Comparison of ENCODE assay signal across 8 cellular contexts in the genomic region with DNA sequence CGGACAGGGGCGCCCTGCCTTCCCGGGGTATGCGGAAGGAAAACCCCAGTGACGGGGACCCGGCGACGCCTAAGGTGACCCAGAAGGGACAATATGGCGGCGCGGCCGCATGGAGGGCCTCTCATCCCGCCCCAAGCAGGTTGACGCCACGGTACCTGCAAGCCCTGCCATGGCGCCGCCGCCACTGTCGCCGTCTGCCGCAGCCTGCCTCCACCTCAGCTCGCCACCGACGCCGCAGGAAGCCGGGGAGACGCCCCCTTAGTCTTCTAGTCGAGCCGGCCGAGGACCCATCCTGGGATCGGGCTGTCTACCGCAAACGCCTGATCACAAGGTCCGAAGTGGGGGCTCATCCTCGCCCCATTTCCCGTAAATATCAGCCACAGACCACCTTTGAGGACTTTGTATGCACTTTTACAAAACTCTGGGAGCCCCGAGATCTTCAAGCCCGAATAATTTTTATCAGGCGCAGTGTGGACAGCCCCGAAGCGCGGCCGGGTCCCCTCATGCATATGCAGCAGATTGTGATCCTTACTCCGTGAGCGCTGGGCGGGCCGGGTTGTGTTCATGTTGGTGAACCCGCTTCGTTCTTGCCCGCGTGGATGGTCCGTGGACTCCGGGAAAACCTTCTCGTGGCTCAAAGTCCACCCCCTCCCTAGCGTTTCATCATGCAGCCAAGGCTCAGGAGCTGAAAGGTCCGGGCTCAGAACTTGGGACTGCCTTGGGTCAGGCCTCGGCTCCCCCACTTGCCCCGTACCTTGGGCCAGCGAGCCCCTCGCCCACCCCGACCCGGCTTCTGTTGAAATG. TPM values are rescaled to one million over a fixed set of nuclear protein-coding genes. Genes with fewer than 3 reads are reported as not detected.
A peak's percentile ranks its signal among the peaks of the same experiment; 100 is the strongest.
DNase-seq lines count a peak whose midpoint lies in the region; ATAC-seq and TF ChIP-seq lines count a peak whose summit lies in the region.

A gene with protein sequence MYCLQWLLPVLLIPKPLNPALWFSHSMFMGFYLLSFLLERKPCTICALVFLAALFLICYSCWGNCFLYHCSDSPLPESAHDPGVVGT (minus strand): TSS at position 239 of the 804 bp plus-strand sequence. CDS start 8,702 bp downstream, outside the sequence.

- peak within 1 kb of the TSS; percentile 96 for H4K91ac ChIP-seq in trophoblast cell (ENCODE audit: low read depth, low read length)

- peak within 1 kb of the TSS; percentile 94 for H3K18ac ChIP-seq in trophoblast cell (ENCODE audit: low read length)

- peaks cover 36% of the 10 kb centered on the region for H3K79me2 ChIP-seq in trophoblast cell (ENCODE audit: control insufficient read depth, insufficient read depth, low read length, poor library complexity)

- H3K4me1 ChIP-seq in trophoblast cell (ENCODE audit: control insufficient read depth in 1 of 2, insufficient read depth in 2 of 2, low read length in 2 of 2) (peaks cover 19 to 25% of the 10 kb centered on the region in 2 experiments), tibial artery (peaks cover 0 to 45% (median 37%) of the 10 kb centered on the region in 4 donors)

- peak within 1 kb of the TSS; percentile 83 for H3K27ac ChIP-seq in trophoblast cell (ENCODE audit: low read depth, low read length)
- peak within 1 kb of the TSS; percentile 93 to 96 for H3K27ac ChIP-seq in tibial artery

- peaks cover 10 to 17% of the 10 kb centered on the region in 2 experiments for H3K36me3 ChIP-seq in trophoblast cell (ENCODE audit: control insufficient read depth in 1 of 2, insufficient read depth in 2 of 2, low read length in 2 of 2)
- H3K36me3 ChIP-seq in tibial artery, result no peaks in the 10 kb centered on the region

- peak within 1 kb of the TSS; percentile 50 for H2BK12ac ChIP-seq in trophoblast cell (ENCODE audit: low read length)

- TF ChIP-seq CTCF in GM10248 (IDR thresholded peaks at IDR 0.05; ENCODE audit: control extremely low read depth, extremely low read depth, low read depth, missing control alignments) (no peak), tibial artery (IDR thresholded peaks at IDR 0.05) (peak in 1 of 2 experiments; percentile 12)

- H3K27me3 Mint-ChIP-seq in activated naive CD8-positive, alpha-beta T cell treated with anti-CD3 and anti-CD28 coated beads, Interleukin-2, amount 50 U/mL, for 24 hours, result no peaks in the 10 kb centered on the region

- peak within 1 kb of the TSS; percentile 46 for H2AFZ ChIP-seq in trophoblast cell (ENCODE audit: insufficient read depth, low read length, poor library complexity)

- peak within 1 kb of the TSS; percentile 99 for H3K27ac Mint-ChIP-seq in activated naive CD8-positive, alpha-beta T cell treated with anti-CD3 and anti-CD28 coated beads, Interleukin-2, amount 50 U/mL, for 24 hours

- H4K8ac ChIP-seq in trophoblast cell (ENCODE audit: low read depth, low read length), result peak within 1 kb of the TSS; percentile 87

- peak within 1 kb of the TSS; percentile 89 for H3K14ac ChIP-seq in trophoblast cell (ENCODE audit: low read length)

- H3K9ac ChIP-seq in trophoblast cell (ENCODE audit: low read length), result peak within 1 kb of the TSS; percentile 96

- peaks cover 47% of the 10 kb centered on the region for H3K4me1 Mint-ChIP-seq in activated naive CD8-positive, alpha-beta T cell treated with anti-CD3 and anti-CD28 coated beads, Interleukin-2, amount 50 U/mL, for 24 hours

- H2BK5ac ChIP-seq in trophoblast cell (ENCODE audit: low read depth, low read length, poor library complexity), result peak within 1 kb of the TSS; percentile 95

- POLR2A ChIA-PET in GM10248 (lab: Yijun Ruan, JAX), result no interaction called here

- peak within 1 kb of the TSS; percentile 80 for H3K4me3 Mint-ChIP-seq in activated naive CD8-positive, alpha-beta T cell treated with anti-CD3 and anti-CD28 coated beads, Interleukin-2, amount 50 U/mL, for 24 hours

- H3K4ac ChIP-seq in trophoblast cell (ENCODE audit: low read depth, low read length), result peak within 1 kb of the TSS; percentile 98

- CTCF ChIA-PET in GM10248 (lab: Yijun Ruan, JAX), result interaction anchor here (1.2 to 9.2 kb wide), 4 partner anchors 8 to 332 kb away, joined by 3 to 153 read pairs (median 5); no protein-coding TSS in a partner anchor

- DNase-seq in GM10248 (ENCODE audit: extremely low spot score) (peak; percentile 97), NCI-H1436 (lab: John Stamatoyannopoulos, UW) (peak; percentile 89), T follicular helper cell (ENCODE audit: low read depth) (peak; percentile 89), Right ventricle myocardium superior (peak; percentile 96), trophoblast cell (peak; percentile 77 to 89), tibial artery (peak; percentile 91 to 93)
- peak; percentile 91 for DNase-seq in activated naive CD8-positive, alpha-beta T cell treated with anti-CD3 and anti-CD28 coated beads, Interleukin-2, amount 50 U/mL, for 24 hours

- no CpG with 5 or more reads among the region's 62 CpGs for WGBS in trophoblast cell (ENCODE audit: extremely low coverage, insufficient coverage, insufficient read length)

- ATAC-seq in HG02678 (IDR thresholded peaks at IDR 0.05; ENCODE audit: unreplicated experiment) (peak; percentile 79), Right ventricle myocardium superior (ENCODE audit: poor library complexity) (peak; percentile 94)
- peak; percentile 89 for ATAC-seq in activated naive CD8-positive, alpha-beta T cell treated with anti-CD3 and anti-CD28 coated beads, Interleukin-2, amount 50 U/mL, for 24 hours

- peak within 1 kb of the TSS; percentile 92 for H3K4me2 ChIP-seq in trophoblast cell (ENCODE audit: low read length)

- H3K9me3 Mint-ChIP-seq in activated naive CD8-positive, alpha-beta T cell treated with anti-CD3 and anti-CD28 coated beads, Interleukin-2, amount 50 U/mL, for 24 hours, result no peaks in the 10 kb centered on the region

- H2BK120ac ChIP-seq in trophoblast cell (ENCODE audit: insufficient read depth, low read length, poor library complexity), result peak within 1 kb of the TSS; percentile 85

- H3K9me3 ChIP-seq in trophoblast cell (ENCODE audit: insufficient read depth, low read depth, low read length) (no peaks in the 10 kb centered on the region), tibial artery (no peaks in the 10 kb centered on the region)

- H3K27me3 ChIP-seq in trophoblast cell (ENCODE audit: insufficient read depth, low read length) (no peaks in the 10 kb centered on the region), tibial artery (no peaks in the 10 kb centered on the region)

- no peak within 1 kb of the TSS for H3K23ac ChIP-seq in trophoblast cell (ENCODE audit: low read length)

- H2AK5ac ChIP-seq in trophoblast cell (ENCODE audit: low read length), result peak within 1 kb of the TSS; percentile 80

- peak within 1 kb of the TSS; percentile 56 for H4K12ac ChIP-seq in trophoblast cell (ENCODE audit: low read depth, low read length)

- peaks cover 16% of the 10 kb centered on the region for H3K79me1 ChIP-seq in trophoblast cell (ENCODE audit: low read length)

- H3K4me3 ChIP-seq in trophoblast cell (ENCODE audit: low read depth, low read length) (peak within 1 kb of the TSS; percentile 93), tibial artery (peak within 1 kb of the TSS; percentile 96 to 100)

- no peaks in the 10 kb centered on the region for H3K36me3 Mint-ChIP-seq in activated naive CD8-positive, alpha-beta T cell treated with anti-CD3 and anti-CD28 coated beads, Interleukin-2, amount 50 U/mL, for 24 hours (ENCODE audit: low read depth)

- intact Hi-C loops in Right ventricle myocardium superior (cut with DNase I) (loop anchor here (2.0 kb wide), 1 partner anchor 257 kb away; no protein-coding TSS in a partner anchor), tibial artery (cut with DNase I; ENCODE audit: low total_unique reads) (no loop called here)

RNA-seq across cellular contexts. Expression of the gene that starts here (rescaled TPM):
- total RNA-seq in Right ventricle myocardium superior, result 90.2 TPM
- 127 and 134 TPM in 2 replicates for polyA plus RNA-seq in trophoblast cell (2013)

Comparison
In these comparisons a context has a peak if more than half of its experiments do, and no peak if none do; other contexts are left out.
1. Peak in every context shown above with its lines: DNase-seq, ATAC-seq, H3K4me3 ChIP-seq and H3K27ac ChIP-seq.